15 cellular contexts compared by ENCODE assay signal in genomic region chr14:22772725-22773124, GRCh38. TPM values are rescaled to one million over a fixed set of nuclear protein-coding genes. Genes with fewer than 3 reads are reported as not detected.
DNase-seq lines count a peak whose midpoint lies in the region; ATAC-seq and TF ChIP-seq lines count a peak whose summit lies in the region.
"Had no signal": no experiment of that assay in that cellular context is flagged by ENCODE, and none has a peak within 500 bp of the region (broad histone marks: within the 10 kb centered on the region; RNA-seq: fewer than 3 reads in every experiment).

No MANE protein-coding gene starts in this region.

- H3K36me3 ChIP-seq in KMS-11 (ENCODE audit: insufficient read depth) (peaks cover 13% of the 10 kb centered on the region; the same call in 1 of the 2 replicates), hepatocyte (replicated peaks; ENCODE audit: insufficient read depth, low read depth) (no peaks in the 10 kb centered on the region), neutrophil (peaks cover 67% of the 10 kb centered on the region), gastroesophageal sphincter (peaks cover 10 to 69% of the 10 kb centered on the region in 2 donors)

- no peak overlapping the region for H2AFZ ChIP-seq in KMS-11 (ENCODE audit: low read depth)
- no peak overlapping the region for H2AFZ ChIP-seq in hepatocyte
- H2AFZ ChIP-seq: GM23338 had no signal

- no peaks in the 10 kb centered on the region for H3K27me3 Mint-ChIP-seq in WTC11 (ENCODE audit: low read depth)
- H3K27me3 Mint-ChIP-seq: B cell had no signal

- POLR2A ChIA-PET in WTC11 (lab: Charles Lee) = no interaction called here

- H3K27ac Mint-ChIP-seq in WTC11 = no peak overlapping the region
- H3K27ac Mint-ChIP-seq: B cell; CD8-positive, alpha-beta T cell; GM23338 had no signal

- no peak for TF ChIP-seq EP300 in gastroesophageal sphincter (IDR thresholded peaks at IDR 0.05)

- 96% methylated on average over 1 of the region's 1 CpG for WGBS in hepatocyte (ENCODE audit: low lambda C conversion rate, missing lambda C conversion rate)
- 83 to 100% methylated on average over 1 of the region's 1 CpG for whole genome bisulfite sequencing in gastroesophageal sphincter (ENCODE audit: low coverage in 1 of 2), 2 donors

- H3K9me3 ChIP-seq in hepatocyte (ENCODE audit: low read depth) (no peaks in the 10 kb centered on the region), neutrophil (no peaks in the 10 kb centered on the region), gastroesophageal sphincter (no peaks in the 10 kb centered on the region)

- H4K20me1 ChIP-seq in KMS-11 (ENCODE audit: insufficient read depth) = no peaks in the 10 kb centered on the region
- H4K20me1 ChIP-seq in hepatocyte (ENCODE audit: insufficient read depth, poor library complexity, severe bottlenecking) = no peaks in the 10 kb centered on the region

- TF ChIP-seq CTCF in KMS-11 (conservative IDR thresholded peaks at IDR 0.05; ENCODE audit: low read depth, low read length) = no peak
- TF ChIP-seq CTCF in WTC11 (IDR thresholded peaks at IDR 0.05) = no peak
- TF ChIP-seq CTCF in hepatocyte (IDR thresholded peaks at IDR 0.05; ENCODE audit: poor library complexity) = no peak
- no peak for TF ChIP-seq CTCF in neutrophil (IDR thresholded peaks at IDR 0.05)
- no peak for TF ChIP-seq CTCF in gastroesophageal sphincter (IDR thresholded peaks at IDR 0.05)

- H3K4me1 Mint-ChIP-seq in WTC11 = peaks cover 8% of the 10 kb centered on the region

- DNase-seq in WTC11 (ENCODE audit: low spot score) = no peak
- DNase-seq in hepatocyte (ENCODE audit: low spot score) = no peak
- DNase-seq in NCI-H2227 treated with DMSO at 0.1 percent for 48 hours (lab: John Stamatoyannopoulos, UW) = no peak
- DNase-seq: Calu3; CD8-positive, alpha-beta T cell; DMS79 treated with DMSO at 0.1 percent for 48 hours; GF-D8; HCEC 1CT had no signal

- no peaks in the 10 kb centered on the region for H3K9me3 Mint-ChIP-seq in WTC11
- H3K9me3 Mint-ChIP-seq: CD8-positive, alpha-beta T cell; GM23338 had no signal

- H3K4me3 ChIP-seq in KMS-11 (IDR thresholded peaks at IDR 0.05; ENCODE audit: insufficient read depth, low read depth, low read length) (no peak overlapping the region), hepatocyte (no peak overlapping the region), neutrophil (ENCODE audit: low read depth in 1 of 2, low read length in 1 of 2) (no peak overlapping the region), gastroesophageal sphincter (no peak overlapping the region)
- H3K4me3 ChIP-seq: BLaER1 treated with 17β-estradiol and CSF1 and Interleukin-3, amounts not matched to agents 10 nM and 100 nM; GM23338 had no signal

- peaks cover 18% of the 10 kb centered on the region for H3K4me1 ChIP-seq in KMS-11 (ENCODE audit: low read depth, poor library complexity, severe bottlenecking)
- peaks cover 3% of the 10 kb centered on the region for H3K4me1 ChIP-seq in hepatocyte (ENCODE audit: insufficient read depth)
- peaks cover 8 to 10% of the 10 kb centered on the region in 2 experiments for H3K4me1 ChIP-seq in neutrophil (ENCODE audit: control insufficient read depth in 1 of 2, insufficient read depth in 1 of 2, low read depth in 1 of 2, low read length in 1 of 2)
- peaks cover 2 to 8% (median 8%) of the 10 kb centered on the region in 3 donors for H3K4me1 ChIP-seq in gastroesophageal sphincter

- H3K4me2 ChIP-seq in KMS-11 (no peak overlapping the region), hepatocyte (no peak overlapping the region)
- H3K4me2 ChIP-seq: BLaER1 treated with 17β-estradiol and CSF1 and Interleukin-3, amounts not matched to agents 10 nM and 100 nM; GM23338 had no signal

- H3K9me2 ChIP-seq in hepatocyte (replicated peaks; ENCODE audit: insufficient read depth) = no peaks in the 10 kb centered on the region

- TF ChIP-seq POLR2A in gastroesophageal sphincter (IDR thresholded peaks at IDR 0.05) = no peak

- H3K27ac ChIP-seq in KMS-11 (peak overlapping the region; percentile 13; the same call in 1 of the 2 replicates), hepatocyte (peak overlapping the region; percentile 1), neutrophil (peak overlapping the region; percentile 41), gastroesophageal sphincter (no peak overlapping the region)
- H3K27ac ChIP-seq: BLaER1 treated with 17β-estradiol and CSF1 and Interleukin-3, amounts not matched to agents 10 nM and 100 nM had no signal

- H3K27me3 ChIP-seq in KMS-11 (ENCODE audit: insufficient read depth, low read depth) = no peaks in the 10 kb centered on the region
- H3K27me3 ChIP-seq in hepatocyte = no peaks in the 10 kb centered on the region
- no peaks in the 10 kb centered on the region for H3K27me3 ChIP-seq in neutrophil
- no peaks in the 10 kb centered on the region for H3K27me3 ChIP-seq in gastroesophageal sphincter
- H3K27me3 ChIP-seq: BLaER1 treated with 17β-estradiol and CSF1 and Interleukin-3, amounts not matched to agents 10 nM and 100 nM had no signal

- H3K4me3 Mint-ChIP-seq in WTC11 = no peak overlapping the region
- H3K4me3 Mint-ChIP-seq: B cell; CD8-positive, alpha-beta T cell; GM23338 had no signal

- peaks cover 20% of the 10 kb centered on the region; the same call in 1 of the 2 replicates for H3K79me2 ChIP-seq in KMS-11 (ENCODE audit: insufficient read depth, low read depth)
- peaks cover 16% of the 10 kb centered on the region for H3K79me2 ChIP-seq in hepatocyte

- peaks cover 45% of the 10 kb centered on the region for H3K36me3 Mint-ChIP-seq in WTC11

- CTCF ChIA-PET in WTC11 (lab: Charles Lee) = interaction anchor here (1.2 to 3.0 kb wide), 2 partner anchors 75 to 80 kb away, joined by 3 to 12 read pairs; no protein-coding TSS in a partner anchor

- no peak for ATAC-seq in WTC11
- ATAC-seq in gastroesophageal sphincter = no peak
- ATAC-seq in HG03460 (IDR thresholded peaks at IDR 0.05; ENCODE audit: unreplicated experiment) = no peak
- ATAC-seq: CD8-positive, alpha-beta T cell; GM23338 had no signal

- H3K9ac ChIP-seq in KMS-11 = no peak overlapping the region
- H3K9ac ChIP-seq: BLaER1 treated with 17β-estradiol and CSF1 and Interleukin-3, amounts not matched to agents 10 nM and 100 nM had no signal

TF ChIP-seq in WTC11, 78 proteins besides CTCF, POLR2A, EP300 and RAD21:
- TF ChIP-seq SMAD4 (CRISPR knock-in tag; IDR thresholded peaks at IDR 0.05) (no peak), IRF1 (CRISPR knock-in tag; IDR thresholded peaks at IDR 0.05) (no peak), GABPB1 (CRISPR knock-in tag; IDR thresholded peaks at IDR 0.05) (0 out of 2 replicates have a peak, but pooled peaks have one; percentile 4), USF1 (CRISPR knock-in tag; IDR thresholded peaks at IDR 0.05) (no peak), CBFB (CRISPR knock-in tag; IDR thresholded peaks at IDR 0.05; ENCODE audit: low read depth) (no peak)

RNA-seq across cellular contexts. Expression of gene OXA1L, which starts 6.2 kb away (rescaled TPM):
- total RNA-seq in WTC11 (2021) = 133 to 138 TPM (median 135 TPM) in 3 replicates
- total RNA-seq in hepatocyte = 88.1 and 107 TPM in 2 replicates
- polyA plus RNA-seq in hepatocyte = 59.4 and 64.3 TPM in 2 replicates
- total RNA-seq in gastroesophageal sphincter = 10 to 100 TPM; 47.1 to 89.0 (median 72.7) TPM

RNA-seq across cellular contexts. Expression of gene SLC7A7, which starts 42.5 kb away (rescaled TPM):
- total RNA-seq in WTC11 (2021) (3.0 to 4.3 TPM (median 4.2 TPM) in 3 replicates), hepatocyte (337 and 381 TPM in 2 replicates), gastroesophageal sphincter (10 to 100 TPM in 3 of 4 donors, 1 to 10 TPM in 1; 8.1 to 36.6 (median 23.4) TPM)
- polyA plus RNA-seq in hepatocyte = 169 and 206 TPM in 2 replicates

RNA-seq across cellular contexts. Expression of gene MRPL52, which starts 57.0 kb away (rescaled TPM):
- 170 to 200 TPM (median 200 TPM) in 3 replicates for total RNA-seq in WTC11 (2021)
- 50.6 and 164 TPM in 2 replicates for total RNA-seq in hepatocyte
- 214 and 227 TPM in 2 replicates for polyA plus RNA-seq in hepatocyte
- total RNA-seq in gastroesophageal sphincter = 10 to 100 TPM; 24.4 to 65.0 (median 35.0) TPM

Comparison
In these comparisons a context has a peak if more than half of its experiments do, and no peak if none do; other contexts are left out.
1. H3K27ac ChIP-seq: peak in KMS-11 (single experiment), hepatocyte (single experiment) and neutrophil (single experiment); none in gastroesophageal sphincter (0 of 4).